ENCODE assay signal across 8 cellular contexts in genomic region chr2:230007931-230008707, GRCh38.
DNase-seq lines count a peak whose midpoint lies in the region; ATAC-seq and TF ChIP-seq lines count a peak whose summit lies in the region.

No MANE protein-coding gene starts in this region.

- H3K4me3 ChIP-seq in GM23248, result peak overlapping the region; percentile 34; the same call in 1 of the 2 replicates

- no peaks in the 10 kb centered on the region for H3K9me2 ChIP-seq in GM23248 (ENCODE audit: insufficient read depth)

- in situ Hi-C loops in GM23248 (cut with MboI), result loop anchor here (5.0 to 25.0 kb wide), 2 partner anchors 154 to 804 kb away; no protein-coding TSS in a partner anchor
- in situ Hi-C loops in T47D (cut with HindIII; ENCODE audit: low pct_unique_long_range_greater_than_20kb, low sequenced_read_pairs), result no loop called here

- H3K36me3 ChIP-seq in GM23248 (ENCODE audit: low read depth), result no peaks in the 10 kb centered on the region

- H4K20me1 ChIP-seq in GM23248 (ENCODE audit: insufficient read depth), result no peaks in the 10 kb centered on the region

- DNase-seq in GM23248 (peak; percentile 78), NCI-H2107 treated with DMSO at 0.1 percent for 48 hours (lab: John Stamatoyannopoulos, UW; ENCODE audit: unreplicated experiment) (peak; percentile 56), T47D (ENCODE audit: low read depth in 1 of 2, low spot score in 1 of 2) (peak; percentile 23 to 69), inferior parietal cortex (ENCODE audit: extremely low spot score) (peak; percentile 88)
- DNase-seq in stimulated activated CD4-positive, alpha-beta T cell treated with anti-CD3 and anti-CD28 coated beads, Interleukin-12 subunit alpha, Interleukin-12 subunit beta, amount 100 ng/mL, for 4 hours, result peak; percentile 82

- H3K9me3 ChIP-seq in GM23248 (ENCODE audit: low read depth), result no peaks in the 10 kb centered on the region

- H3K27ac ChIP-seq in C4-2B, result no peak overlapping the region
- no peak overlapping the region for H3K27ac ChIP-seq in GM23248
- no peak overlapping the region for H3K27ac ChIP-seq in VCaP

- TF ChIP-seq CTCF in C4-2B (conservative IDR thresholded peaks at IDR 0.05) (peak; percentile 86), VCaP (conservative IDR thresholded peaks at IDR 0.05) (peak; percentile 88)

- ATAC-seq in GM21381 (IDR thresholded peaks at IDR 0.05; ENCODE audit: unreplicated experiment), result no peak

- H3K4me2 ChIP-seq in GM23248 (ENCODE audit: unreplicated experiment), result peak overlapping the region; percentile 76

- peaks cover 3% of the 10 kb centered on the region; the same call in 1 of the 2 replicates for H3F3A ChIP-seq in GM23248 (ENCODE audit: insufficient read depth)

- 41 to 43% methylated on average over 12 of the region's 12 CpGs for WGBS in GM23248 (ENCODE audit: low coverage in 1 of 2, low lambda C conversion rate in 2 of 2, missing lambda C conversion rate in 2 of 2), 2 experiments

- H3K4me1 ChIP-seq in GM23248 (ENCODE audit: insufficient read depth), result peaks cover 17% of the 10 kb centered on the region

- H2AFZ ChIP-seq in GM23248, result peak overlapping the region; percentile 55

- H3K79me2 ChIP-seq in GM23248 (ENCODE audit: insufficient read depth), result no peaks in the 10 kb centered on the region

- H3K27me3 ChIP-seq in GM23248 (replicated peaks; ENCODE audit: insufficient read depth), result no peaks in the 10 kb centered on the region

- H3K9ac ChIP-seq in GM23248, result peak overlapping the region; percentile 23
